In the genomic region with DNA sequence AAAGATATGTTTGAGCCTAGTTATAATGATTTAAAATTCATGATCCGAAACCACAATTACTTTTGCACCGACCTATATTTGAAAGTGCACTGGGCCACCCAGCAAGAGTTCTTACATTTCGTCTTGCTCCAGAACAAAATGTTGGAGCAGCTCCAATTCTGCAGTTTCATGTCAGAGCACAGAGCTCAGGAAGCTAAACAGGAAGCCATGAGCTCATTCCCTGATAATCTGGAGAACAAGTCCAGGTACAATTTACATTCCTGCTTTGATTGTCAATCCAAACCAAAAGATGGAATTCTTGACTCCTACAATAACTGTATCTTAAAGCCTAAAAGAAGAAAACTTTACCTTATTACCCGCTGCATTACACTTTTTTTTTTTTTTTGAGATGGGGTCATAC, we compare ENCODE assay signal across 21 cellular contexts.
A peak's percentile ranks its signal among the peaks of the same experiment; 100 is the strongest.
DNase-seq lines count a peak whose midpoint lies in the region; ATAC-seq and TF ChIP-seq lines count a peak whose summit lies in the region.
"Had no signal": no experiment of that assay in that cellular context is flagged by ENCODE, and none has a peak within 500 bp of the region (broad histone marks: within the 10 kb centered on the region; RNA-seq: fewer than 3 reads in every experiment).

No MANE protein-coding gene starts in this region.

- intact Hi-C loops in activated T-helper 1 cell treated with anti-CD3 and anti-CD28 coated beads, Interleukin-12 subunit alpha, Interleukin-12 subunit beta, Interleukin-2, Interleukin-4 antibody, amounts not matched to agents 30 ng/mL and 10 ng/mL and 1 ng/mL, durations not matched to agents 14 hours and 24 hours and 36 hours (cut with micrococcal nuclease): no loop called here
- intact Hi-C loops in lower lobe of right lung (cut with DNase I): no loop called here

- no peak overlapping the region for H3K4me2 ChIP-seq in hepatocyte

- H3K79me2 ChIP-seq in hepatocyte: no peaks in the 10 kb centered on the region

- no peak overlapping the region for H3K4me3 Mint-ChIP-seq in activated T-helper 1 cell treated with anti-CD3 and anti-CD28 coated beads, Interleukin-12 subunit alpha, Interleukin-12 subunit beta, Interleukin-2, Interleukin-4 antibody, amounts not matched to agents 30 ng/mL and 10 ng/mL and 1 ng/mL, durations not matched to agents 14 hours and 24 hours and 36 hours
- H3K4me3 Mint-ChIP-seq: activated B cell treated with CpG ODN at 0.5 μM for 24 hours; activated CD8-positive, alpha-beta memory T cell treated with anti-CD3 and anti-CD28 coated beads, Interleukin-2, amount 10 ng/mL, durations not matched to agents 7 days and 5 days; CD8-positive, alpha-beta memory T cell; natural killer cell had no signal

- no peaks in the 10 kb centered on the region for H3K36me3 Mint-ChIP-seq in activated T-helper 1 cell treated with anti-CD3 and anti-CD28 coated beads, Interleukin-12 subunit alpha, Interleukin-12 subunit beta, Interleukin-2, Interleukin-4 antibody, amounts not matched to agents 30 ng/mL and 10 ng/mL and 1 ng/mL, durations not matched to agents 14 hours and 24 hours and 36 hours (ENCODE audit: low read depth)
- H3K36me3 Mint-ChIP-seq: activated CD8-positive, alpha-beta memory T cell treated with anti-CD3 and anti-CD28 coated beads, Interleukin-2, amount 10 ng/mL, durations not matched to agents 7 days and 5 days; CD8-positive, alpha-beta memory T cell; natural killer cell had no signal

- H3K4me1 ChIP-seq in hepatocyte (ENCODE audit: insufficient read depth) (no peaks in the 10 kb centered on the region), lower lobe of right lung (peaks cover 18% of the 10 kb centered on the region)
- H3K4me1 ChIP-seq: Peyer's patch, thyroid gland had no signal

- no peak for TF ChIP-seq CTCF in hepatocyte (IDR thresholded peaks at IDR 0.05; ENCODE audit: poor library complexity)
- TF ChIP-seq CTCF in lower lobe of right lung (IDR thresholded peaks at IDR 0.05): no peak

- no peak overlapping the region for H3K4me3 ChIP-seq in hepatocyte
- H3K4me3 ChIP-seq in lower lobe of right lung: no peak overlapping the region
- H3K4me3 ChIP-seq: left lung, Peyer's patch, thyroid gland had no signal

- H3K9me2 ChIP-seq in hepatocyte (replicated peaks; ENCODE audit: insufficient read depth): no peaks in the 10 kb centered on the region

- no peaks in the 10 kb centered on the region for H3K9me3 ChIP-seq in hepatocyte (ENCODE audit: low read depth)
- no peaks in the 10 kb centered on the region for H3K9me3 ChIP-seq in lower lobe of right lung
- H3K9me3 ChIP-seq: left lung, Peyer's patch, thyroid gland had no signal

- no peaks in the 10 kb centered on the region for H3K9me3 Mint-ChIP-seq in activated T-helper 1 cell treated with anti-CD3 and anti-CD28 coated beads, Interleukin-12 subunit alpha, Interleukin-12 subunit beta, Interleukin-2, Interleukin-4 antibody, amounts not matched to agents 30 ng/mL and 10 ng/mL and 1 ng/mL, durations not matched to agents 14 hours and 24 hours and 36 hours
- H3K9me3 Mint-ChIP-seq: activated B cell treated with CpG ODN at 0.5 μM for 24 hours; CD8-positive, alpha-beta memory T cell; natural killer cell had no signal

- H2AFZ ChIP-seq in hepatocyte: no peak overlapping the region

- H3K27me3 Mint-ChIP-seq in activated T-helper 1 cell treated with anti-CD3 and anti-CD28 coated beads, Interleukin-12 subunit alpha, Interleukin-12 subunit beta, Interleukin-2, Interleukin-4 antibody, amounts not matched to agents 30 ng/mL and 10 ng/mL and 1 ng/mL, durations not matched to agents 14 hours and 24 hours and 36 hours (ENCODE audit: insufficient read depth): no peaks in the 10 kb centered on the region
- H3K27me3 Mint-ChIP-seq: activated B cell treated with CpG ODN at 0.5 μM for 24 hours had no signal

- H3K27me3 ChIP-seq in hepatocyte: no peaks in the 10 kb centered on the region
- no peaks in the 10 kb centered on the region for H3K27me3 ChIP-seq in lower lobe of right lung (ENCODE audit: low read depth)
- H3K27me3 ChIP-seq: left lung, Peyer's patch, thyroid gland had no signal

- no peaks in the 10 kb centered on the region for H3K4me1 Mint-ChIP-seq in activated T-helper 1 cell treated with anti-CD3 and anti-CD28 coated beads, Interleukin-12 subunit alpha, Interleukin-12 subunit beta, Interleukin-2, Interleukin-4 antibody, amounts not matched to agents 30 ng/mL and 10 ng/mL and 1 ng/mL, durations not matched to agents 14 hours and 24 hours and 36 hours (ENCODE audit: low read depth)
- H3K4me1 Mint-ChIP-seq: activated B cell treated with CpG ODN at 0.5 μM for 24 hours; activated CD8-positive, alpha-beta memory T cell treated with anti-CD3 and anti-CD28 coated beads, Interleukin-2, amount 10 ng/mL, durations not matched to agents 7 days and 5 days; CD8-positive, alpha-beta memory T cell had no signal

- H3K27ac ChIP-seq in hepatocyte (no peak overlapping the region), lower lobe of right lung (no peak overlapping the region)
- H3K27ac ChIP-seq: HL-60, left lung, Peyer's patch, thyroid gland had no signal

- H3K27ac Mint-ChIP-seq in activated T-helper 1 cell treated with anti-CD3 and anti-CD28 coated beads, Interleukin-12 subunit alpha, Interleukin-12 subunit beta, Interleukin-2, Interleukin-4 antibody, amounts not matched to agents 30 ng/mL and 10 ng/mL and 1 ng/mL, durations not matched to agents 14 hours and 24 hours and 36 hours: no peak overlapping the region
- H3K27ac Mint-ChIP-seq: activated B cell treated with CpG ODN at 0.5 μM for 24 hours; activated CD8-positive, alpha-beta memory T cell treated with anti-CD3 and anti-CD28 coated beads, Interleukin-2, amount 10 ng/mL, durations not matched to agents 7 days and 5 days; CD8-positive, alpha-beta memory T cell; natural killer cell had no signal

- H3K36me3 ChIP-seq in hepatocyte (replicated peaks; ENCODE audit: insufficient read depth, low read depth): no peaks in the 10 kb centered on the region
- H3K36me3 ChIP-seq in lower lobe of right lung: no peaks in the 10 kb centered on the region
- H3K36me3 ChIP-seq: left lung, Peyer's patch, thyroid gland had no signal

- ATAC-seq in HG02885 (IDR thresholded peaks at IDR 0.05; ENCODE audit: poor library complexity, unreplicated experiment): no peak
- no peak for ATAC-seq in lower lobe of right lung
- ATAC-seq: activated CD8-positive, alpha-beta memory T cell treated with anti-CD3 and anti-CD28 coated beads, Interleukin-2, amount 10 ng/mL, durations not matched to agents 7 days and 5 days; left lung; natural killer cell had no signal

- no peaks in the 10 kb centered on the region for H4K20me1 ChIP-seq in hepatocyte (ENCODE audit: insufficient read depth, poor library complexity, severe bottlenecking)

- DNase-seq in A172 (ENCODE audit: low spot score): peak; percentile 5
- peak; percentile 34 for DNase-seq in RPMI8226
- peak; percentile 31 for DNase-seq in fibroblast of gingiva (ENCODE audit: low read depth)
- DNase-seq in hepatocyte (ENCODE audit: low spot score): peak; percentile 13
- no peak for DNase-seq in NCI-H1436 (lab: John Stamatoyannopoulos, UW)
- DNase-seq in activated T-helper 1 cell treated with anti-CD3 and anti-CD28 coated beads, Interleukin-12 subunit alpha, Interleukin-12 subunit beta, Interleukin-2, Interleukin-4 antibody, amounts not matched to agents 30 ng/mL and 10 ng/mL and 1 ng/mL, durations not matched to agents 14 hours and 24 hours and 36 hours (ENCODE audit: low spot score): no peak
- no peak for DNase-seq in lower lobe of right lung
- DNase-seq: activated B cell treated with CpG ODN at 0.5 μM for 24 hours; activated CD8-positive, alpha-beta memory T cell treated with anti-CD3 and anti-CD28 coated beads, Interleukin-2, amount 10 ng/mL, durations not matched to agents 7 days and 5 days; activated gamma-delta T cell treated with Interleukin-2 at 50 U/mL for 16 hours; caudate nucleus; CD8-positive, alpha-beta memory T cell; Karpas-422; left lung; natural killer cell; NCI-H1930; NCI-H526; Peyer's patch had no signal

- WGBS in hepatocyte (ENCODE audit: low lambda C conversion rate, missing lambda C conversion rate): 63% methylated on average over 4 of the region's 4 CpGs

Comparison
In these comparisons a context has a peak if more than half of its experiments do, and no peak if none do; other contexts are left out.
1. DNase-seq: peak in A172 (single experiment), RPMI8226 (single experiment), fibroblast of gingiva (single experiment) and hepatocyte (single experiment); none in NCI-H1436 (single experiment), activated T-helper 1 cell treated with anti-CD3 and anti-CD28 coated beads, Interleukin-12 subunit alpha, Interleukin-12 subunit beta, Interleukin-2, Interleukin-4 antibody, amounts not matched to agents 30 ng/mL and 10 ng/mL and 1 ng/mL, durations not matched to agents 14 hours and 24 hours and 36 hours (single experiment) and lower lobe of right lung (single experiment).